In the genomic region with DNA sequence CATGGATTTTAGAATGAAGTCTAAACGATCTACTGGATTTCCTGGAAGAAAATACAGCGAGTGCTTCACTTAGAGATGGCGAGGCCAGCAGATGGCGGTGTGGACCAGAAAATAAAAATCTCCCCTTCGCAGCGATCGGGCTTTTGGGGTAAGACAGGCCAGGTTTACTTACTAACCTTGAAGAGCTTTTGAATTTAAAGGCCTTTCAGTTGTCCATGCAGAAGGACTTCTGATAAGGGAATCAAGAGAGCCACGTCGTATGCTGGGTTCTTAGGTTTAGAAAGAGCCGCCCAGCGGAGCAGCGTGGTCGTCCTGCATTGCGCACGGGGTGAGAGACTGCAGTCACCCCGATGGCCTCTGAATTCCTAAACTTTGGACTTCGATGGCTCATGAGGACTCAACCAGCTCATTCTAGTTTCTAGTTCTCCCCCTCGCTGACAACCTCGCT, we compare ENCODE assay signal across 7 cellular contexts.
DNase-seq lines count a peak whose midpoint lies in the region; ATAC-seq and TF ChIP-seq lines count a peak whose summit lies in the region.

No MANE protein-coding gene starts in this region.

- TF ChIP-seq CTCF in GM12865 (IDR thresholded peaks at IDR 0.05; ENCODE audit: insufficient read depth, low read depth, low read length, missing control alignments): peak; percentile 42

- H3K27ac ChIP-seq in caudate nucleus (ENCODE audit: low read depth, low read length): no peak overlapping the region

- intact Hi-C loops in left colon (cut with DNase I, micrococcal nuclease): no loop called here

- ATAC-seq in SK-N-SH treated with all-trans-retinoic acid at 6 μM for 48 hours (peak; percentile 88), left colon (peak; percentile 58), HG03432 (IDR thresholded peaks at IDR 0.05; ENCODE audit: unreplicated experiment) (no peak)

- DNase-seq in GM12865 (ENCODE audit: low read depth) (peak; percentile 50), NCI-H1436 (lab: John Stamatoyannopoulos, UW) (peak; percentile 36), caudate nucleus (lab: John Stamatoyannopoulos, UW) (peak in 54 of 61 donors; percentile 2 to 72 (median 40)), left colon (peak; percentile 31 to 61)
- DNase-seq in stimulated activated CD8-positive, alpha-beta memory T cell treated with anti-CD3 and anti-CD28 coated beads, Interleukin-15, amount 100 ng/mL, for 48 hours (ENCODE audit: low read depth in 2 of 2): peak; percentile 6 to 15

- no peak overlapping the region for H3K4me3 ChIP-seq in GM12865 (ENCODE audit: low read depth, low read length)

TF ChIP-seq in SK-N-SH treated with all-trans-retinoic acid at 6 μM for 48 hours, 23 proteins besides CTCF, POLR2A, EP300 and RAD21:
- no peak for TF ChIP-seq ZNF70 (CRISPR knock-in tag; IDR thresholded peaks at IDR 0.05)
- TF ChIP-seq, protein P1, sequence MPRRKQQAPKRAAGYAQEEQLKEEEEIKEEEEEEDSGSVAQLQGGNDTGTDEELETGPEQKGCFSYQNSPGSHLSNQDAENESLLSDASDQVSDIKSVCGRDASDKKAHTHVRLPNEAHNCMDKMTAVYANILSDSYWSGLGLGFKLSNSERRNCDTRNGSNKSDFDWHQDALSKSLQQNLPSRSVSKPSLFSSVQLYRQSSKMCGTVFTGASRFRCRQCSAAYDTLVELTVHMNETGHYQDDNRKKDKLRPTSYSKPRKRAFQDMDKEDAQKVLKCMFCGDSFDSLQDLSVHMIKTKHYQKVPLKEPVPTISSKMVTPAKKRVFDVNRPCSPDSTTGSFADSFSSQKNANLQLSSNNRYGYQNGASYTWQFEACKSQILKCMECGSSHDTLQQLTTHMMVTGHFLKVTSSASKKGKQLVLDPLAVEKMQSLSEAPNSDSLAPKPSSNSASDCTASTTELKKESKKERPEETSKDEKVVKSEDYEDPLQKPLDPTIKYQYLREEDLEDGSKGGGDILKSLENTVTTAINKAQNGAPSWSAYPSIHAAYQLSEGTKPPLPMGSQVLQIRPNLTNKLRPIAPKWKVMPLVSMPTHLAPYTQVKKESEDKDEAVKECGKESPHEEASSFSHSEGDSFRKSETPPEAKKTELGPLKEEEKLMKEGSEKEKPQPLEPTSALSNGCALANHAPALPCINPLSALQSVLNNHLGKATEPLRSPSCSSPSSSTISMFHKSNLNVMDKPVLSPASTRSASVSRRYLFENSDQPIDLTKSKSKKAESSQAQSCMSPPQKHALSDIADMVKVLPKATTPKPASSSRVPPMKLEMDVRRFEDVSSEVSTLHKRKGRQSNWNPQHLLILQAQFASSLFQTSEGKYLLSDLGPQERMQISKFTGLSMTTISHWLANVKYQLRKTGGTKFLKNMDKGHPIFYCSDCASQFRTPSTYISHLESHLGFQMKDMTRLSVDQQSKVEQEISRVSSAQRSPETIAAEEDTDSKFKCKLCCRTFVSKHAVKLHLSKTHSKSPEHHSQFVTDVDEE (CRISPR knock-in tag; IDR thresholded peaks at IDR 0.05): no peak
- no peak for TF ChIP-seq ISL1 (CRISPR knock-in tag; IDR thresholded peaks at IDR 0.05)
- TF ChIP-seq, protein P2, sequence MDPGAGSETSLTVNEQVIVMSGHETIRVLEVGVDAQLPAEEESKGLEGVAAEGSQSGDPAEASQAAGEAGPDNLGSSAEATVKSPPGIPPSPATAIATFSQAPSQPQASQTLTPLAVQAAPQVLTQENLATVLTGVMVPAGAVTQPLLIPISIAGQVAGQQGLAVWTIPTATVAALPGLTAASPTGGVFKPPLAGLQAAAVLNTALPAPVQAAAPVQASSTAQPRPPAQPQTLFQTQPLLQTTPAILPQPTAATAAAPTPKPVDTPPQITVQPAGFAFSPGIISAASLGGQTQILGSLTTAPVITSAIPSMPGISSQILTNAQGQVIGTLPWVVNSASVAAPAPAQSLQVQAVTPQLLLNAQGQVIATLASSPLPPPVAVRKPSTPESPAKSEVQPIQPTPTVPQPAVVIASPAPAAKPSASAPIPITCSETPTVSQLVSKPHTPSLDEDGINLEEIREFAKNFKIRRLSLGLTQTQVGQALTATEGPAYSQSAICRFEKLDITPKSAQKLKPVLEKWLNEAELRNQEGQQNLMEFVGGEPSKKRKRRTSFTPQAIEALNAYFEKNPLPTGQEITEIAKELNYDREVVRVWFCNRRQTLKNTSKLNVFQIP (CRISPR knock-in tag; IDR thresholded peaks at IDR 0.05; ENCODE audit: borderline replicate concordance, low read depth): no peak
- TF ChIP-seq ZNF8 (CRISPR knock-in tag; IDR thresholded peaks at IDR 0.05): no peak
- TF ChIP-seq ZNF565 (CRISPR knock-in tag; conservative IDR thresholded peaks at IDR 0.05; ENCODE audit: low read depth): no peak
- TF ChIP-seq OSR1 (CRISPR knock-in tag; IDR thresholded peaks at IDR 0.05): no peak
- TF ChIP-seq, protein P3, sequence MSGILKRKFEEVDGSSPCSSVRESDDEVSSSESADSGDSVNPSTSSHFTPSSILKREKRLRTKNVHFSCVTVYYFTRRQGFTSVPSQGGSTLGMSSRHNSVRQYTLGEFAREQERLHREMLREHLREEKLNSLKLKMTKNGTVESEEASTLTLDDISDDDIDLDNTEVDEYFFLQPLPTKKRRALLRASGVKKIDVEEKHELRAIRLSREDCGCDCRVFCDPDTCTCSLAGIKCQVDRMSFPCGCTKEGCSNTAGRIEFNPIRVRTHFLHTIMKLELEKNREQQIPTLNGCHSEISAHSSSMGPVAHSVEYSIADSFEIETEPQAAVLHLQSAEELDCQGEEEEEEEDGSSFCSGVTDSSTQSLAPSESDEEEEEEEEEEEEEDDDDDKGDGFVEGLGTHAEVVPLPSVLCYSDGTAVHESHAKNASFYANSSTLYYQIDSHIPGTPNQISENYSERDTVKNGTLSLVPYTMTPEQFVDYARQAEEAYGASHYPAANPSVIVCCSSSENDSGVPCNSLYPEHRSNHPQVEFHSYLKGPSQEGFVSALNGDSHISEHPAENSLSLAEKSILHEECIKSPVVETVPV (CRISPR knock-in tag; IDR thresholded peaks at IDR 0.05): no peak
- TF ChIP-seq CSDC2 (CRISPR knock-in tag; IDR thresholded peaks at IDR 0.05): no peak
- no peak for TF ChIP-seq TCF4 (CRISPR knock-in tag; IDR thresholded peaks at IDR 0.05; ENCODE audit: borderline replicate concordance)
- TF ChIP-seq TOX (CRISPR knock-in tag; IDR thresholded peaks at IDR 0.05; ENCODE audit: borderline replicate concordance): no peak
- no peak for TF ChIP-seq PPARA (CRISPR knock-in tag; IDR thresholded peaks at IDR 0.05; ENCODE audit: borderline replicate concordance)
- no peak for TF ChIP-seq GLIS3 (CRISPR knock-in tag; IDR thresholded peaks at IDR 0.05)
- TF ChIP-seq RARB (CRISPR knock-in tag; IDR thresholded peaks at IDR 0.05): no peak
- TF ChIP-seq ZC3H10 (CRISPR knock-in tag; IDR thresholded peaks at IDR 0.05): no peak
- no peak for TF ChIP-seq ZFP30 (CRISPR knock-in tag; IDR thresholded peaks at IDR 0.05)
- TF ChIP-seq SNAI2 (CRISPR knock-in tag; IDR thresholded peaks at IDR 0.05): no peak
- TF ChIP-seq ESRRG (CRISPR knock-in tag; IDR thresholded peaks at IDR 0.05): no peak
- TF ChIP-seq, protein P4, sequence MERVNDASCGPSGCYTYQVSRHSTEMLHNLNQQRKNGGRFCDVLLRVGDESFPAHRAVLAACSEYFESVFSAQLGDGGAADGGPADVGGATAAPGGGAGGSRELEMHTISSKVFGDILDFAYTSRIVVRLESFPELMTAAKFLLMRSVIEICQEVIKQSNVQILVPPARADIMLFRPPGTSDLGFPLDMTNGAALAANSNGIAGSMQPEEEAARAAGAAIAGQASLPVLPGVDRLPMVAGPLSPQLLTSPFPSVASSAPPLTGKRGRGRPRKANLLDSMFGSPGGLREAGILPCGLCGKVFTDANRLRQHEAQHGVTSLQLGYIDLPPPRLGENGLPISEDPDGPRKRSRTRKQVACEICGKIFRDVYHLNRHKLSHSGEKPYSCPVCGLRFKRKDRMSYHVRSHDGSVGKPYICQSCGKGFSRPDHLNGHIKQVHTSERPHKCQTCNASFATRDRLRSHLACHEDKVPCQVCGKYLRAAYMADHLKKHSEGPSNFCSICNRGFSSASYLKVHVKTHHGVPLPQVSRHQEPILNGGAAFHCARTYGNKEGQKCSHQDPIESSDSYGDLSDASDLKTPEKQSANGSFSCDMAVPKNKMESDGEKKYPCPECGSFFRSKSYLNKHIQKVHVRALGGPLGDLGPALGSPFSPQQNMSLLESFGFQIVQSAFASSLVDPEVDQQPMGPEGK (CRISPR knock-in tag; IDR thresholded peaks at IDR 0.05; ENCODE audit: borderline replicate concordance): no peak
- no peak for TF ChIP-seq ZFP3 (CRISPR knock-in tag; IDR thresholded peaks at IDR 0.05)
